In the genomic region with DNA sequence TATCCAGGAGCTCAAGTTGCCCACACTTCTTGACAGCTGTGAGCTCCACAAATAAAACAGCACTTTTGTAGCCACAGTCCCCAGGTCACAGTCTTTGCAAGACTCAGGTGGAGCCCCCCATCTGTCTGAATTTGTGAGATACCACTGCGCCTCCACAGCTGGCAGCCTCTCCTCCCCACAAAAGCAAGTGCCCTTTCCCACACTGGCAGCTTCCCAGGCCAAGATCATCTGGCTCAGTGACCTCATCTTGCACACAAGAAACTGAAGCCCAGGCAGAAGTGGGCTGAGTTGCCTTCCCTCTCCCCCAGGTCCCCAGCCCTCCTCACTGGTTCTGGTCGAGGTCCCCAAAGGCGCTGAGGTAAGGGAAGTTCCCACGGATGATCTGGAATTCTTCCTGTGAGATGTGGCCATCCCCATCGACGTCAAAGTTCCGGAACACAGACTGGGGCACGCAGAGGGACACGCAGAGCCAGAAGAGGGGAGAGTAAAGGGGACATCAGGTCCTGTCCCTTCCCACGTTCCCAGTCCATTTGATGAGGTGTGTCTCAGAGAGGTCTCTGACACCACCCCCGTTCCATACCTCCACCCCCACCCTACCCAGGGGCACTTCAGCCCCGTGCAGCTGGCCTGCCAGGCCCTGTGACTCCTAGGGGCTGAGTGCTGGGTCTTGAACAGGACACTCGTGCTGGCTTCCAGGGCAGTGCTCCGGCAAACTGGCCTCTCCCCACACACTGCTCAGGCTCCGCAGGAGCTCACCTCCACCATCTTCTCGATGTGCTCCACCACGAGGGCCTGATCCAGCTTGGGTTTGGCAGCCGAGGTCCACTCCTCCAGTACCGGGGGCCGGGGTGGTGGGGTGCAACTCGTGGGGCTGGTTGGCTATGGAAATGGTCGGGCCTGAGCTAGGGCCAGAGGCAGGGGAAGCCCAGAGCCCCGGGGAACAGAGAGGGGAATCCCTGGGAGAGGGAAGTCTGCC, we compare ENCODE assay signal across 27 cellular contexts. TPM values are rescaled to one million over a fixed set of nuclear protein-coding genes. Genes with fewer than 3 reads are reported as not detected.
A peak's percentile ranks its signal among the peaks of the same experiment; 100 is the strongest.
DNase-seq lines count a peak whose midpoint lies in the region; ATAC-seq, FAIRE-seq and TF ChIP-seq lines count a peak whose summit lies in the region.
"Had no signal": no experiment of that assay in that cellular context is flagged by ENCODE, and none has a peak within 500 bp of the region (broad histone marks: within the 10 kb centered on the region; RNA-seq: fewer than 3 reads in every experiment).

No MANE protein-coding gene starts in this region.

- intact Hi-C loops in activated CD4-positive, alpha-beta T cell treated with anti-CD3 and anti-CD28 coated beads for 36 hours (cut with DNase I, micrococcal nuclease) = no loop called here
- intact Hi-C loops in kidney (cut with DNase I) = no loop called here

- H3K4me3 Mint-ChIP-seq in activated CD4-positive, alpha-beta T cell treated with anti-CD3 and anti-CD28 coated beads for 36 hours = no peak overlapping the region
- H3K4me3 Mint-ChIP-seq in stimulated activated effector memory CD8-positive, alpha-beta T cell treated with anti-CD3 and anti-CD28 coated beads, Interleukin-12 subunit alpha, Interleukin-12 subunit beta, amount 100 ng/mL, for 72 hours = no peak overlapping the region
- H3K4me3 Mint-ChIP-seq: B cell had no signal

- H3K36me3 Mint-ChIP-seq in activated CD4-positive, alpha-beta T cell treated with anti-CD3 and anti-CD28 coated beads for 36 hours (ENCODE audit: low read depth) = peaks cover 2% of the 10 kb centered on the region
- peaks cover 58% of the 10 kb centered on the region for H3K36me3 Mint-ChIP-seq in stimulated activated effector memory CD8-positive, alpha-beta T cell treated with anti-CD3 and anti-CD28 coated beads, Interleukin-12 subunit alpha, Interleukin-12 subunit beta, amount 100 ng/mL, for 72 hours

- H3K4me3 ChIP-seq in NT2/D1 (ENCODE audit: insufficient read length, low read depth) (no peak overlapping the region), kidney (ENCODE audit: low read length in 2 of 2) (no peak overlapping the region)
- H3K4me3 ChIP-seq: adrenal gland, cardiac muscle cell, smooth muscle cell had no signal

- TF ChIP-seq CTCF in kidney (IDR thresholded peaks at IDR 0.05; ENCODE audit: borderline replicate concordance, extremely low read depth, insufficient read depth) = no peak

- peak overlapping the region; percentile 27 for H3K9ac ChIP-seq in NT2/D1 (ENCODE audit: insufficient read length, low read depth)
- H3K9ac ChIP-seq in kidney (ENCODE audit: low read length in 2 of 2) = no peak overlapping the region

- H3K27ac ChIP-seq in kidney (ENCODE audit: low read depth in 2 of 2, low read length in 2 of 2) = no peak overlapping the region
- H3K27ac ChIP-seq: adrenal gland, cardiac muscle cell, RWPE1 had no signal

- H3K4me1 Mint-ChIP-seq in activated CD4-positive, alpha-beta T cell treated with anti-CD3 and anti-CD28 coated beads for 36 hours = peaks cover 11% of the 10 kb centered on the region
- H3K4me1 Mint-ChIP-seq in stimulated activated effector memory CD8-positive, alpha-beta T cell treated with anti-CD3 and anti-CD28 coated beads, Interleukin-12 subunit alpha, Interleukin-12 subunit beta, amount 100 ng/mL, for 72 hours = peaks cover 8% of the 10 kb centered on the region

- FAIRE-seq in kidney (lab: Jason Lieb, UNC) = no peak
- FAIRE-seq: A204.1, H54, urothelium cell line had no signal

- DNase-seq in activated CD4-positive, alpha-beta T cell treated with anti-CD3 and anti-CD28 coated beads for 36 hours = no peak
- no peak for DNase-seq in activated CD4-positive, alpha-beta T cell treated with anti-CD3 and anti-CD28 coated beads, Interleukin-2, amount 50 U/mL, for 1 hour
- DNase-seq in NT2/D1 (ENCODE audit: low read depth, low spot score) = no peak
- peak; percentile 71 for DNase-seq in kidney
- DNase-seq in stimulated activated effector memory CD8-positive, alpha-beta T cell treated with anti-CD3 and anti-CD28 coated beads, Interleukin-12 subunit alpha, Interleukin-12 subunit beta, amount 100 ng/mL, for 72 hours (ENCODE audit: low spot score in 2 of 2) = no peak
- DNase-seq in NOMO-1 (lab: John Stamatoyannopoulos, UW; ENCODE audit: unreplicated experiment in 2 of 2) = no peak
- DNase-seq: adrenal gland; Caco-2; dermis blood vessel endothelial cell; KBM-7; kidney glomerular epithelial cell; NCI-H187; NK-92 treated with Interleukin-12 subunit alpha and Interleukin-12 subunit beta, amount 100 ng/mL, for 24 hours; stimulated activated CD4-positive, alpha-beta T cell treated with anti-CD3 and anti-CD28 coated beads, Interleukin-4, amount 100 ng/mL, for 24 hours; substantia nigra; T1000 had no signal

- H3K36me3 ChIP-seq in NT2/D1 (ENCODE audit: insufficient read depth, insufficient read length, low read length) (no peaks in the 10 kb centered on the region), kidney (ENCODE audit: control insufficient read depth in 1 of 2, insufficient read depth in 2 of 2, low read length in 2 of 2) (no peaks in the 10 kb centered on the region)
- H3K36me3 ChIP-seq: adrenal gland, cardiac muscle cell had no signal

- ATAC-seq in activated CD4-positive, alpha-beta T cell treated with anti-CD3 and anti-CD28 coated beads for 36 hours = no peak
- ATAC-seq in stimulated activated effector memory CD8-positive, alpha-beta T cell treated with anti-CD3 and anti-CD28 coated beads, Interleukin-12 subunit alpha, Interleukin-12 subunit beta, amount 100 ng/mL, for 72 hours = no peak
- ATAC-seq in HG03159 (IDR thresholded peaks at IDR 0.05; ENCODE audit: unreplicated experiment) (no peak), GM21390 (IDR thresholded peaks at IDR 0.05; ENCODE audit: unreplicated experiment) (no peak)
- ATAC-seq: activated CD4-positive, CD25-positive, alpha-beta regulatory T cell treated with anti-CD3 and anti-CD28 coated beads, Interleukin-2, amount 50 U/mL, for 24 hours had no signal

- CTCF ChIA-PET in activated CD4-positive, alpha-beta T cell treated with anti-CD3 and anti-CD28 coated beads for 36 hours (lab: Charles Lee) = interaction anchor here (0.6 to 1.8 kb wide), 4 partner anchors 13 to 176 kb away, joined by 3 to 6 read pairs (median 4); no protein-coding TSS in a partner anchor

- no peaks in the 10 kb centered on the region for H3K9me3 Mint-ChIP-seq in activated CD4-positive, alpha-beta T cell treated with anti-CD3 and anti-CD28 coated beads for 36 hours (ENCODE audit: low read depth)
- no peaks in the 10 kb centered on the region for H3K9me3 Mint-ChIP-seq in stimulated activated effector memory CD8-positive, alpha-beta T cell treated with anti-CD3 and anti-CD28 coated beads, Interleukin-12 subunit alpha, Interleukin-12 subunit beta, amount 100 ng/mL, for 72 hours

- H3K9me3 ChIP-seq in NT2/D1 (ENCODE audit: insufficient read depth, low read length) (no peaks in the 10 kb centered on the region), kidney (ENCODE audit: control insufficient read depth in 1 of 2, low read length in 2 of 2) (no peaks in the 10 kb centered on the region)
- H3K9me3 ChIP-seq: adrenal gland, Caco-2 had no signal

- H3K27me3 ChIP-seq in NT2/D1 (ENCODE audit: insufficient read depth, insufficient read length) = peaks cover 1% of the 10 kb centered on the region
- H3K27me3 ChIP-seq: adrenal gland had no signal

- H3K27me3 Mint-ChIP-seq in activated CD4-positive, alpha-beta T cell treated with anti-CD3 and anti-CD28 coated beads for 36 hours = no peaks in the 10 kb centered on the region
- H3K27me3 Mint-ChIP-seq: B cell had no signal

- H3K4me1 ChIP-seq in NT2/D1 (ENCODE audit: insufficient read depth, insufficient read length) (peaks cover 20% of the 10 kb centered on the region), kidney (ENCODE audit: control insufficient read depth in 1 of 2, insufficient read depth in 1 of 2, low read depth in 1 of 2, low read length in 2 of 2) (no peaks in the 10 kb centered on the region)
- H3K4me1 ChIP-seq: adrenal gland, Caco-2 had no signal

- peak overlapping the region; percentile 53 for H3K27ac Mint-ChIP-seq in activated CD4-positive, alpha-beta T cell treated with anti-CD3 and anti-CD28 coated beads for 36 hours
- H3K27ac Mint-ChIP-seq in stimulated activated effector memory CD8-positive, alpha-beta T cell treated with anti-CD3 and anti-CD28 coated beads, Interleukin-12 subunit alpha, Interleukin-12 subunit beta, amount 100 ng/mL, for 72 hours = peak overlapping the region; percentile 84
- H3K27ac Mint-ChIP-seq: progenitor cell of endocrine pancreas had no signal

- POLR2A ChIA-PET in activated CD4-positive, alpha-beta T cell treated with anti-CD3 and anti-CD28 coated beads for 36 hours (lab: Charles Lee) = no interaction called here

RNA-seq across cellular contexts. Expression of a gene that starts 8.9 kb away (rescaled TPM):
- 1 to 10 TPM; 5.6 to 5.9 TPM for total RNA-seq in activated CD4-positive, alpha-beta T cell treated with anti-CD3 and anti-CD28 coated beads for 36 hours
- 42.6 TPM for total RNA-seq in kidney
- polyA plus RNA-seq in kidney (ENCODE audit: insufficient read depth, low read depth, low replicate concordance) = 14.1 TPM

RNA-seq across cellular contexts. Expression of a gene that starts 12.1 kb away (rescaled TPM):
- total RNA-seq in activated CD4-positive, alpha-beta T cell treated with anti-CD3 and anti-CD28 coated beads for 36 hours = under 1 TPM; 0.18 to 0.39 TPM
- total RNA-seq in kidney = 13.3 TPM
- 22.0 TPM for polyA plus RNA-seq in kidney (ENCODE audit: insufficient read depth, low read depth, low replicate concordance)
- total RNA-seq: dermis blood vessel endothelial cell had no signal

RNA-seq across cellular contexts. Expression of a gene that starts 24.7 kb away (rescaled TPM):
- total RNA-seq in activated CD4-positive, alpha-beta T cell treated with anti-CD3 and anti-CD28 coated beads for 36 hours = 1 to 10 TPM in 1 of 2 experiments, under 1 TPM in 1; 0.87 to 1.5 TPM
- total RNA-seq in kidney = 8.6 TPM
- 2.5 TPM for polyA plus RNA-seq in kidney (ENCODE audit: insufficient read depth, low read depth, low replicate concordance)

RNA-seq across cellular contexts. Expression of a gene that starts 43.3 kb away (rescaled TPM):
- 100 to 1,000 TPM; 318 to 362 TPM for total RNA-seq in activated CD4-positive, alpha-beta T cell treated with anti-CD3 and anti-CD28 coated beads for 36 hours
- 320 TPM for total RNA-seq in kidney
- 87.5 TPM for polyA plus RNA-seq in kidney (ENCODE audit: insufficient read depth, low read depth, low replicate concordance)

Comparison
In these comparisons a context has a peak if more than half of its experiments do, and no peak if none do; other contexts are left out.
1. RNA of a gene that starts 12.1 kb away (total RNA-seq): 13.3 TPM in kidney (single experiment); 0.18 to 0.39 TPM in activated CD4-positive, alpha-beta T cell treated with anti-CD3 and anti-CD28 coated beads for 36 hours; every median in the first group is over 10 times any median in the second.